1 cellular context compared by ENCODE assay signal in the genomic region with DNA sequence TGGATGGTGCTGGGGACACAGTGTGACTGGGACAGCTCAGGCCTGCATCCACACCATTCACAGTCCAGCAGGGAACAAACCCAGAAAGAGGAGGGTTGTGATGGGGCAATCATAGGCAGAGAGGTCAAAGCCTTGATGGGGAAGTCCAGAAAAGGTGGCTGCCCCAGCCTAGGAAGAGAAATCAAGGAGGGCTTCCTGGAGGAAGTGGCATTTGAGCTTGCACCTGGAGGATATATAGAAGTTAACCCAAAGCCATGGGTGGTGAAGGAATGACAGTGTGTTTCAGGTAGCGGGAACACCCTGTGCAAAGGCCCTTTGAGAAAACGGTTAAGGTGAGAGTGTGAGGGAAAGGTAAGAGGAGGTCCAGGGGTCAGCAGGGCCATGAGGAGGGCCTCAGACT.
TF ChIP-seq lines count a peak whose summit lies in the region.

No MANE protein-coding gene starts in this region.

TF ChIP-seq in K562, 482 proteins besides CTCF, POLR2A, EP300 and RAD21 (continued from another document and continues in another):
- TF ChIP-seq, protein P1, sequence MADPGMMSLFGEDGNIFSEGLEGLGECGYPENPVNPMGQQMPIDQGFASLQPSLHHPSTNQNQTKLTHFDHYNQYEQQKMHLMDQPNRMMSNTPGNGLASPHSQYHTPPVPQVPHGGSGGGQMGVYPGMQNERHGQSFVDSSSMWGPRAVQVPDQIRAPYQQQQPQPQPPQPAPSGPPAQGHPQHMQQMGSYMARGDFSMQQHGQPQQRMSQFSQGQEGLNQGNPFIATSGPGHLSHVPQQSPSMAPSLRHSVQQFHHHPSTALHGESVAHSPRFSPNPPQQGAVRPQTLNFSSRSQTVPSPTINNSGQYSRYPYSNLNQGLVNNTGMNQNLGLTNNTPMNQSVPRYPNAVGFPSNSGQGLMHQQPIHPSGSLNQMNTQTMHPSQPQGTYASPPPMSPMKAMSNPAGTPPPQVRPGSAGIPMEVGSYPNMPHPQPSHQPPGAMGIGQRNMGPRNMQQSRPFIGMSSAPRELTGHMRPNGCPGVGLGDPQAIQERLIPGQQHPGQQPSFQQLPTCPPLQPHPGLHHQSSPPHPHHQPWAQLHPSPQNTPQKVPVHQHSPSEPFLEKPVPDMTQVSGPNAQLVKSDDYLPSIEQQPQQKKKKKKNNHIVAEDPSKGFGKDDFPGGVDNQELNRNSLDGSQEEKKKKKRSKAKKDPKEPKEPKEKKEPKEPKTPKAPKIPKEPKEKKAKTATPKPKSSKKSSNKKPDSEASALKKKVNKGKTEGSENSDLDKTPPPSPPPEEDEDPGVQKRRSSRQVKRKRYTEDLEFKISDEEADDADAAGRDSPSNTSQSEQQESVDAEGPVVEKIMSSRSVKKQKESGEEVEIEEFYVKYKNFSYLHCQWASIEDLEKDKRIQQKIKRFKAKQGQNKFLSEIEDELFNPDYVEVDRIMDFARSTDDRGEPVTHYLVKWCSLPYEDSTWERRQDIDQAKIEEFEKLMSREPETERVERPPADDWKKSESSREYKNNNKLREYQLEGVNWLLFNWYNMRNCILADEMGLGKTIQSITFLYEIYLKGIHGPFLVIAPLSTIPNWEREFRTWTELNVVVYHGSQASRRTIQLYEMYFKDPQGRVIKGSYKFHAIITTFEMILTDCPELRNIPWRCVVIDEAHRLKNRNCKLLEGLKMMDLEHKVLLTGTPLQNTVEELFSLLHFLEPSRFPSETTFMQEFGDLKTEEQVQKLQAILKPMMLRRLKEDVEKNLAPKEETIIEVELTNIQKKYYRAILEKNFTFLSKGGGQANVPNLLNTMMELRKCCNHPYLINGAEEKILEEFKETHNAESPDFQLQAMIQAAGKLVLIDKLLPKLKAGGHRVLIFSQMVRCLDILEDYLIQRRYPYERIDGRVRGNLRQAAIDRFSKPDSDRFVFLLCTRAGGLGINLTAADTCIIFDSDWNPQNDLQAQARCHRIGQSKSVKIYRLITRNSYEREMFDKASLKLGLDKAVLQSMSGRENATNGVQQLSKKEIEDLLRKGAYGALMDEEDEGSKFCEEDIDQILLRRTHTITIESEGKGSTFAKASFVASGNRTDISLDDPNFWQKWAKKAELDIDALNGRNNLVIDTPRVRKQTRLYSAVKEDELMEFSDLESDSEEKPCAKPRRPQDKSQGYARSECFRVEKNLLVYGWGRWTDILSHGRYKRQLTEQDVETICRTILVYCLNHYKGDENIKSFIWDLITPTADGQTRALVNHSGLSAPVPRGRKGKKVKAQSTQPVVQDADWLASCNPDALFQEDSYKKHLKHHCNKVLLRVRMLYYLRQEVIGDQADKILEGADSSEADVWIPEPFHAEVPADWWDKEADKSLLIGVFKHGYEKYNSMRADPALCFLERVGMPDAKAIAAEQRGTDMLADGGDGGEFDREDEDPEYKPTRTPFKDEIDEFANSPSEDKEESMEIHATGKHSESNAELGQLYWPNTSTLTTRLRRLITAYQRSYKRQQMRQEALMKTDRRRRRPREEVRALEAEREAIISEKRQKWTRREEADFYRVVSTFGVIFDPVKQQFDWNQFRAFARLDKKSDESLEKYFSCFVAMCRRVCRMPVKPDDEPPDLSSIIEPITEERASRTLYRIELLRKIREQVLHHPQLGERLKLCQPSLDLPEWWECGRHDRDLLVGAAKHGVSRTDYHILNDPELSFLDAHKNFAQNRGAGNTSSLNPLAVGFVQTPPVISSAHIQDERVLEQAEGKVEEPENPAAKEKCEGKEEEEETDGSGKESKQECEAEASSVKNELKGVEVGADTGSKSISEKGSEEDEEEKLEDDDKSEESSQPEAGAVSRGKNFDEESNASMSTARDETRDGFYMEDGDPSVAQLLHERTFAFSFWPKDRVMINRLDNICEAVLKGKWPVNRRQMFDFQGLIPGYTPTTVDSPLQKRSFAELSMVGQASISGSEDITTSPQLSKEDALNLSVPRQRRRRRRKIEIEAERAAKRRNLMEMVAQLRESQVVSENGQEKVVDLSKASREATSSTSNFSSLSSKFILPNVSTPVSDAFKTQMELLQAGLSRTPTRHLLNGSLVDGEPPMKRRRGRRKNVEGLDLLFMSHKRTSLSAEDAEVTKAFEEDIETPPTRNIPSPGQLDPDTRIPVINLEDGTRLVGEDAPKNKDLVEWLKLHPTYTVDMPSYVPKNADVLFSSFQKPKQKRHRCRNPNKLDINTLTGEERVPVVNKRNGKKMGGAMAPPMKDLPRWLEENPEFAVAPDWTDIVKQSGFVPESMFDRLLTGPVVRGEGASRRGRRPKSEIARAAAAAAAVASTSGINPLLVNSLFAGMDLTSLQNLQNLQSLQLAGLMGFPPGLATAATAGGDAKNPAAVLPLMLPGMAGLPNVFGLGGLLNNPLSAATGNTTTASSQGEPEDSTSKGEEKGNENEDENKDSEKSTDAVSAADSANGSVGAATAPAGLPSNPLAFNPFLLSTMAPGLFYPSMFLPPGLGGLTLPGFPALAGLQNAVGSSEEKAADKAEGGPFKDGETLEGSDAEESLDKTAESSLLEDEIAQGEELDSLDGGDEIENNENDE (IDR thresholded peaks at IDR 0.05; ENCODE audit: low read depth, low read length) = no peak
- TF ChIP-seq, protein P2, sequence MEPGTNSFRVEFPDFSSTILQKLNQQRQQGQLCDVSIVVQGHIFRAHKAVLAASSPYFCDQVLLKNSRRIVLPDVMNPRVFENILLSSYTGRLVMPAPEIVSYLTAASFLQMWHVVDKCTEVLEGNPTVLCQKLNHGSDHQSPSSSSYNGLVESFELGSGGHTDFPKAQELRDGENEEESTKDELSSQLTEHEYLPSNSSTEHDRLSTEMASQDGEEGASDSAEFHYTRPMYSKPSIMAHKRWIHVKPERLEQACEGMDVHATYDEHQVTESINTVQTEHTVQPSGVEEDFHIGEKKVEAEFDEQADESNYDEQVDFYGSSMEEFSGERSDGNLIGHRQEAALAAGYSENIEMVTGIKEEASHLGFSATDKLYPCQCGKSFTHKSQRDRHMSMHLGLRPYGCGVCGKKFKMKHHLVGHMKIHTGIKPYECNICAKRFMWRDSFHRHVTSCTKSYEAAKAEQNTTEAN (CRISPR knock-in tag; IDR thresholded peaks at IDR 0.05) = no peak
- no peak for TF ChIP-seq STAT5A (IDR thresholded peaks at IDR 0.05; ENCODE audit: borderline replicate concordance, low read length)
- no peak for TF ChIP-seq ARID2 (IDR thresholded peaks at IDR 0.05)
- TF ChIP-seq ZBTB1 (CRISPR knock-in tag; IDR thresholded peaks at IDR 0.05; ENCODE audit: borderline replicate concordance, low read depth) = no peak
- TF ChIP-seq ADNP (tag; IDR thresholded peaks at IDR 0.05) = peak; percentile 84
- TF ChIP-seq ZNF253 (CRISPR knock-in tag; conservative IDR thresholded peaks at IDR 0.05) = no peak
- no peak for TF ChIP-seq LARP7 (IDR thresholded peaks at IDR 0.05)
- TF ChIP-seq HDAC8 (tag; IDR thresholded peaks at IDR 0.05) = no peak
- TF ChIP-seq THRAP3 (IDR thresholded peaks at IDR 0.05; ENCODE audit: borderline replicate concordance) = peak; percentile 31; the same call in 1 of the 2 replicates
- no peak for TF ChIP-seq MTF1 (CRISPR knock-in tag; IDR thresholded peaks at IDR 0.05; ENCODE audit: borderline replicate concordance)
- no peak for TF ChIP-seq ELF1 (tag; IDR thresholded peaks at IDR 0.05)
- peak; percentile 76 for TF ChIP-seq PHF20 (IDR thresholded peaks at IDR 0.05; ENCODE audit: partially characterized antibody)
- no peak for TF ChIP-seq WHSC1 (IDR thresholded peaks at IDR 0.05; ENCODE audit: low read length)
- no peak for TF ChIP-seq FOXA1 (IDR thresholded peaks at IDR 0.05; ENCODE audit: borderline replicate concordance)
- TF ChIP-seq CBX1 (IDR thresholded peaks at IDR 0.05; ENCODE audit: low read depth) = peak; percentile 94
- TF ChIP-seq ZNF436 (CRISPR knock-in tag; IDR thresholded peaks at IDR 0.05) = peak; percentile 99
- no peak for TF ChIP-seq ZC3H11A (IDR thresholded peaks at IDR 0.05; ENCODE audit: low read depth, low read length)
- no peak for TF ChIP-seq SRF (CRISPR knock-in tag; IDR thresholded peaks at IDR 0.05)
- peak; percentile 89 for TF ChIP-seq CHD4 (IDR thresholded peaks at IDR 0.05; ENCODE audit: insufficient read depth, insufficient replicate concordance, low read depth, low read length, poor library complexity, severe bottlenecking)
- TF ChIP-seq ZFP36 (IDR thresholded peaks at IDR 0.05; ENCODE audit: low read depth, low read length, partially characterized antibody) = peak; percentile 100
- TF ChIP-seq ZNF707 (CRISPR knock-in tag; conservative IDR thresholded peaks at IDR 0.05) = no peak
- 0 out of 2 replicates have a peak, but pooled peaks have one; percentile 39 for TF ChIP-seq ZNF12 (CRISPR knock-in tag; IDR thresholded peaks at IDR 0.05)
- TF ChIP-seq ZFPM2 (CRISPR knock-in tag; IDR thresholded peaks at IDR 0.05) = no peak
- TF ChIP-seq, protein P3, sequence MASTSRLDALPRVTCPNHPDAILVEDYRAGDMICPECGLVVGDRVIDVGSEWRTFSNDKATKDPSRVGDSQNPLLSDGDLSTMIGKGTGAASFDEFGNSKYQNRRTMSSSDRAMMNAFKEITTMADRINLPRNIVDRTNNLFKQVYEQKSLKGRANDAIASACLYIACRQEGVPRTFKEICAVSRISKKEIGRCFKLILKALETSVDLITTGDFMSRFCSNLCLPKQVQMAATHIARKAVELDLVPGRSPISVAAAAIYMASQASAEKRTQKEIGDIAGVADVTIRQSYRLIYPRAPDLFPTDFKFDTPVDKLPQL (IDR thresholded peaks at IDR 0.05; ENCODE audit: extremely low read depth, insufficient read length) = no peak
- TF ChIP-seq RBM25 (IDR thresholded peaks at IDR 0.05; ENCODE audit: low read depth, low read length, severe bottlenecking) = peak; percentile 78
- 0 out of 2 replicates have a peak, but pooled peaks have one; percentile 35 for TF ChIP-seq ESRRA (IDR thresholded peaks at IDR 0.05; ENCODE audit: borderline replicate concordance, low read depth)
- TF ChIP-seq PML (IDR thresholded peaks at IDR 0.05; ENCODE audit: low read length) = no peak
- no peak for TF ChIP-seq ETV6 (IDR thresholded peaks at IDR 0.05; ENCODE audit: borderline replicate concordance in 1 of 2, low read depth in 2 of 2, low read length in 1 of 2)
- no peak for TF ChIP-seq ETV6 (CRISPR knock-in tag; IDR thresholded peaks at IDR 0.05; ENCODE audit: borderline replicate concordance)
- no peak for TF ChIP-seq CEBPB (tag; IDR thresholded peaks at IDR 0.05)
- no peak for TF ChIP-seq SPI1 (IDR thresholded peaks at IDR 0.05; ENCODE audit: borderline replicate concordance, low read depth, low read length)
- no peak for TF ChIP-seq KDM5B (IDR thresholded peaks at IDR 0.05; ENCODE audit: insufficient replicate concordance, low read depth, low read length)
- no peak for TF ChIP-seq ZBED1 (IDR thresholded peaks at IDR 0.05)
- no peak for TF ChIP-seq EHMT2 (IDR thresholded peaks at IDR 0.05)
- TF ChIP-seq SAP30 (IDR thresholded peaks at IDR 0.05; ENCODE audit: borderline replicate concordance, insufficient read depth, low read depth, low read length, poor library complexity, severe bottlenecking) = no peak
- no peak for TF ChIP-seq TEAD1 (CRISPR knock-in tag; IDR thresholded peaks at IDR 0.05)
- TF ChIP-seq, protein P4, sequence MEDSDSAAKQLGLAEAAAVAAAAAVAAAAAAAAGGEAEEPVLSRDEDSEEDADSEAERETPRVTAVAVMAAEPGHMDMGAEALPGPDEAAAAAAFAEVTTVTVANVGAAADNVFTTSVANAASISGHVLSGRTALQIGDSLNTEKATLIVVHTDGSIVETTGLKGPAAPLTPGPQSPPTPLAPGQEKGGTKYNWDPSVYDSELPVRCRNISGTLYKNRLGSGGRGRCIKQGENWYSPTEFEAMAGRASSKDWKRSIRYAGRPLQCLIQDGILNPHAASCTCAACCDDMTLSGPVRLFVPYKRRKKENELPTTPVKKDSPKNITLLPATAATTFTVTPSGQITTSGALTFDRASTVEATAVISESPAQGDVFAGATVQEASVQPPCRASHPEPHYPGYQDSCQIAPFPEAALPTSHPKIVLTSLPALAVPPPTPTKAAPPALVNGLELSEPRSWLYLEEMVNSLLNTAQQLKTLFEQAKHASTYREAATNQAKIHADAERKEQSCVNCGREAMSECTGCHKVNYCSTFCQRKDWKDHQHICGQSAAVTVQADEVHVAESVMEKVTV (CRISPR knock-in tag; IDR thresholded peaks at IDR 0.05) = no peak
- TF ChIP-seq, protein P5, sequence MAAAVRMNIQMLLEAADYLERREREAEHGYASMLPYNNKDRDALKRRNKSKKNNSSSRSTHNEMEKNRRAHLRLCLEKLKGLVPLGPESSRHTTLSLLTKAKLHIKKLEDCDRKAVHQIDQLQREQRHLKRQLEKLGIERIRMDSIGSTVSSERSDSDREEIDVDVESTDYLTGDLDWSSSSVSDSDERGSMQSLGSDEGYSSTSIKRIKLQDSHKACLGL (CRISPR knock-in tag; IDR thresholded peaks at IDR 0.05; ENCODE audit: borderline replicate concordance, poor library complexity, severe bottlenecking) = no peak
- TF ChIP-seq, protein P6, sequence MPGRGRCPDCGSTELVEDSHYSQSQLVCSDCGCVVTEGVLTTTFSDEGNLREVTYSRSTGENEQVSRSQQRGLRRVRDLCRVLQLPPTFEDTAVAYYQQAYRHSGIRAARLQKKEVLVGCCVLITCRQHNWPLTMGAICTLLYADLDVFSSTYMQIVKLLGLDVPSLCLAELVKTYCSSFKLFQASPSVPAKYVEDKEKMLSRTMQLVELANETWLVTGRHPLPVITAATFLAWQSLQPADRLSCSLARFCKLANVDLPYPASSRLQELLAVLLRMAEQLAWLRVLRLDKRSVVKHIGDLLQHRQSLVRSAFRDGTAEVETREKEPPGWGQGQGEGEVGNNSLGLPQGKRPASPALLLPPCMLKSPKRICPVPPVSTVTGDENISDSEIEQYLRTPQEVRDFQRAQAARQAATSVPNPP (IDR thresholded peaks at IDR 0.05; ENCODE audit: borderline replicate concordance, insufficient read depth, insufficient read length) = no peak
- no peak for TF ChIP-seq KLF13 (tag; IDR thresholded peaks at IDR 0.05; ENCODE audit: borderline replicate concordance, low read depth)
- peak; percentile 78 to 90 for TF ChIP-seq RCOR1 (IDR thresholded peaks at IDR 0.05; ENCODE audit: borderline replicate concordance in 1 of 2, low read depth in 2 of 2, low read length in 2 of 2)
- no peak for TF ChIP-seq ZNF175 (CRISPR knock-in tag; IDR thresholded peaks at IDR 0.05; ENCODE audit: low read depth)
- TF ChIP-seq, protein P7, sequence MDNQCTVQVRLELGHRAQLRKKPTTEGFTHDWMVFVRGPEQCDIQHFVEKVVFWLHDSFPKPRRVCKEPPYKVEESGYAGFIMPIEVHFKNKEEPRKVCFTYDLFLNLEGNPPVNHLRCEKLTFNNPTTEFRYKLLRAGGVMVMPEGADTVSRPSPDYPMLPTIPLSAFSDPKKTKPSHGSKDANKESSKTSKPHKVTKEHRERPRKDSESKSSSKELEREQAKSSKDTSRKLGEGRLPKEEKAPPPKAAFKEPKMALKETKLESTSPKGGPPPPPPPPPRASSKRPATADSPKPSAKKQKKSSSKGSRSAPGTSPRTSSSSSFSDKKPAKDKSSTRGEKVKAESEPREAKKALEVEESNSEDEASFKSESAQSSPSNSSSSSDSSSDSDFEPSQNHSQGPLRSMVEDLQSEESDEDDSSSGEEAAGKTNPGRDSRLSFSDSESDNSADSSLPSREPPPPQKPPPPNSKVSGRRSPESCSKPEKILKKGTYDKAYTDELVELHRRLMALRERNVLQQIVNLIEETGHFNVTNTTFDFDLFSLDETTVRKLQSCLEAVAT (IDR thresholded peaks at IDR 0.05) = peak in 1 of 2 experiments; percentile 14; a peak in 1 of 4 replicates
- TF ChIP-seq ZNF3 (CRISPR knock-in tag; IDR thresholded peaks at IDR 0.05) = no peak
- no peak for TF ChIP-seq ZNF184 (CRISPR knock-in tag; IDR thresholded peaks at IDR 0.05)
- no peak for TF ChIP-seq SIX5 (IDR thresholded peaks at IDR 0.05; ENCODE audit: borderline replicate concordance in 1 of 2, insufficient read depth in 1 of 2, low read depth in 1 of 2, low read length in 2 of 2)
